In genomic region chr16:67456383-67457140, GRCh38 we compare ENCODE assay signal across 8 cellular contexts. TPM values are rescaled to one million over a fixed set of nuclear protein-coding genes. Genes with fewer than 3 reads are reported as not detected.
DNase-seq lines count a peak whose midpoint lies in the region; ATAC-seq, FAIRE-seq and TF ChIP-seq lines count a peak whose summit lies in the region.

No MANE protein-coding gene starts in this region.

- H3K4me3 Mint-ChIP-seq in memory B cell, result no peak overlapping the region

- H3K27me3 Mint-ChIP-seq in memory B cell, result no peaks in the 10 kb centered on the region

- no peak overlapping the region for H3K27ac ChIP-seq in 22Rv1

- peak; percentile 28 for TF ChIP-seq CTCF in 22Rv1 (IDR thresholded peaks at IDR 0.05)

- no peaks in the 10 kb centered on the region for H3K9me3 Mint-ChIP-seq in memory B cell

- no peak for DNase-seq in HTR-8/SVneo (ENCODE audit: insufficient read length, low spot score)
- peak; percentile 54 for DNase-seq in cerebellum (ENCODE audit: low spot score)
- DNase-seq in memory B cell (ENCODE audit: low spot score in 2 of 2), result no peak
- no peak for DNase-seq in NCI-H187 treated with DMSO at 0.1 percent for 48 hours (lab: John Stamatoyannopoulos, UW)
- no peak for DNase-seq in SK-N-DZ (ENCODE audit: low spot score)
- no peak for DNase-seq in amniotic stem cell (lab: John Stamatoyannopoulos, UW)

- H3K27ac Mint-ChIP-seq in memory B cell, result peak overlapping the region; percentile 83

- peak; percentile 40 for FAIRE-seq in HTR-8/SVneo (lab: Jason Lieb, UNC)

- H3K4me1 Mint-ChIP-seq in memory B cell, result peaks cover 23% of the 10 kb centered on the region

- ATAC-seq in memory B cell (ENCODE audit: low read depth) (peak; percentile 24), HG03378 (IDR thresholded peaks at IDR 0.05; ENCODE audit: unreplicated experiment) (no peak)

- peaks cover 6% of the 10 kb centered on the region for H3K36me3 Mint-ChIP-seq in memory B cell

RNA-seq across cellular contexts. Expression of gene ATP6V0D1, which starts 24.4 kb away (rescaled TPM):
- total RNA-seq in cerebellum, result 74.9 TPM
- 61.3 and 68.8 TPM in 2 replicates for polyA plus RNA-seq in SK-N-DZ (2014; cell fraction: cytosol; rRNA removed)
- polyA plus RNA-seq in SK-N-DZ (2014; cell fraction: nucleus; rRNA removed), result 33.0 and 44.5 TPM in 2 replicates

RNA-seq across cellular contexts. Expression of gene HSD11B2, which starts 25.6 kb away (rescaled TPM):
- total RNA-seq in cerebellum, result 11.4 TPM
- polyA plus RNA-seq in SK-N-DZ (2014; cell fraction: cytosol; rRNA removed), result 16.8 and 26.2 TPM in 2 replicates
- polyA plus RNA-seq in SK-N-DZ (2014; cell fraction: nucleus; rRNA removed), result 48.0 and 51.3 TPM in 2 replicates

RNA-seq across cellular contexts. Expression of gene AGRP, which starts 26.8 kb away (rescaled TPM):
- total RNA-seq in cerebellum, result not detected
- polyA plus RNA-seq in SK-N-DZ (2014; cell fraction: cytosol; rRNA removed), result not detected in 2 replicates
- polyA plus RNA-seq in SK-N-DZ (2014; cell fraction: nucleus; rRNA removed), result not detected in 2 replicates

RNA-seq across cellular contexts. Expression of gene ZDHHC1, which starts 40.3 kb away (rescaled TPM):
- total RNA-seq in cerebellum, result 6.8 TPM
- polyA plus RNA-seq in SK-N-DZ (2014; cell fraction: cytosol; rRNA removed), result 8.7 and 15.7 TPM in 2 replicates
- 15.0 and 29.7 TPM in 2 replicates for polyA plus RNA-seq in SK-N-DZ (2014; cell fraction: nucleus; rRNA removed)
